ENCODE assay signal across 9 cellular contexts in genomic region chr2:125471963-125472362, GRCh38.
DNase-seq lines count a peak whose midpoint lies in the region; ATAC-seq and TF ChIP-seq lines count a peak whose summit lies in the region.
"Had no signal": no experiment of that assay in that cellular context is flagged by ENCODE, and none has a peak within 500 bp of the region (broad histone marks: within the 10 kb centered on the region; RNA-seq: fewer than 3 reads in every experiment).

No MANE protein-coding gene starts in this region.

- TF ChIP-seq POLR2A in NB4 (IDR thresholded peaks at IDR 0.05; ENCODE audit: extremely low read depth, insufficient read length) = no peak

- H3K4me3 Mint-ChIP-seq in Calu3 (ENCODE audit: low read depth, unreplicated experiment) = no peak overlapping the region
- no peak overlapping the region for H3K4me3 Mint-ChIP-seq in CD4-positive, alpha-beta memory T cell

- peak; percentile 19 for DNase-seq in BE2C
- DNase-seq in NB4 (ENCODE audit: low read depth) = peak; percentile 23
- DNase-seq in hepatic stellate cell (ENCODE audit: low spot score) = peak; percentile 42
- no peak for DNase-seq in Calu3
- DNase-seq in CD4-positive, alpha-beta memory T cell = no peak
- DNase-seq in inferior parietal cortex (ENCODE audit: extremely low spot score) = no peak
- DNase-seq: activated T-cell treated with anti-CD3 and anti-CD28 coated beads for 4 hours had no signal

- CTCF ChIA-PET in Calu3 (lab: Charles Lee) = interaction anchor here (0.6 kb wide), 1 partner anchor 347 kb away, joined by 6 read pairs; no protein-coding TSS in a partner anchor
- CTCF ChIA-PET in CD4-positive, alpha-beta memory T cell (lab: Charles Lee; ENCODE audit: partially characterized antibody) = no interaction called here

- no peaks in the 10 kb centered on the region for H3K36me3 Mint-ChIP-seq in Calu3 (ENCODE audit: insufficient read depth, unreplicated experiment)
- peaks cover 0 to 5% of the 10 kb centered on the region in 2 donors for H3K36me3 Mint-ChIP-seq in CD4-positive, alpha-beta memory T cell

- no peaks in the 10 kb centered on the region for H3K4me1 Mint-ChIP-seq in Calu3 (ENCODE audit: low read depth, unreplicated experiment)
- no peaks in the 10 kb centered on the region for H3K4me1 Mint-ChIP-seq in CD4-positive, alpha-beta memory T cell

- ATAC-seq in GM19372 (IDR thresholded peaks at IDR 0.05; ENCODE audit: low read depth, unreplicated experiment) (peak; percentile 89), GM21723 (IDR thresholded peaks at IDR 0.05; ENCODE audit: unreplicated experiment) (no peak)

- no peaks in the 10 kb centered on the region for H3K27me3 ChIP-seq in BE2C
- no peaks in the 10 kb centered on the region for H3K27me3 ChIP-seq in CD4-positive, alpha-beta memory T cell (ENCODE audit: insufficient read depth, low read length)

- no peaks in the 10 kb centered on the region for H3K9me3 ChIP-seq in BE2C
- H3K9me3 ChIP-seq in CD4-positive, alpha-beta memory T cell (ENCODE audit: control insufficient read depth in 1 of 2, low read length in 2 of 2) = no peaks in the 10 kb centered on the region

- no peaks in the 10 kb centered on the region for H3K4me1 ChIP-seq in BE2C
- no peaks in the 10 kb centered on the region for H3K4me1 ChIP-seq in CD4-positive, alpha-beta memory T cell (ENCODE audit: insufficient read depth, low read length)

- no peak overlapping the region for H3K27ac ChIP-seq in CD4-positive, alpha-beta memory T cell (ENCODE audit: low read depth, low read length)

- TF ChIP-seq CTCF in BE2C (IDR thresholded peaks at IDR 0.05; ENCODE audit: low read depth, low read length) (peak; percentile 35), NB4 (IDR thresholded peaks at IDR 0.05; ENCODE audit: low read depth, low read length) (peak; percentile 27), Calu3 (IDR thresholded peaks at IDR 0.05; ENCODE audit: unreplicated experiment) (no peak)

- no peaks in the 10 kb centered on the region for H3K27me3 Mint-ChIP-seq in Calu3 (ENCODE audit: unreplicated experiment)
- H3K27me3 Mint-ChIP-seq in CD4-positive, alpha-beta memory T cell = no peaks in the 10 kb centered on the region

- POLR2A ChIA-PET in CD4-positive, alpha-beta memory T cell (lab: Charles Lee; ENCODE audit: partially characterized antibody) = no interaction called here

- no peaks in the 10 kb centered on the region for H3K36me3 ChIP-seq in BE2C
- no peaks in the 10 kb centered on the region for H3K36me3 ChIP-seq in CD4-positive, alpha-beta memory T cell (ENCODE audit: insufficient read depth, low read length)

- no TSS peak for BruUV-seq in Calu3 (replicated peaks; lab: Mats Ljungman, UMichigan)

- H3K9me3 Mint-ChIP-seq in Calu3 (ENCODE audit: low read depth, unreplicated experiment) = peaks cover 20% of the 10 kb centered on the region
- H3K9me3 Mint-ChIP-seq in CD4-positive, alpha-beta memory T cell = peaks cover 0 to 30% (median 15%) of the 10 kb centered on the region in 8 donors

- intact Hi-C loops in Calu3 (cut with micrococcal nuclease; ENCODE audit: unreplicated experiment) = no loop called here
- intact Hi-C loops in CD4-positive, alpha-beta memory T cell (cut with micrococcal nuclease) = no loop called here

- H3K4me3 ChIP-seq in BE2C (ENCODE audit: low read depth, low read length) (no peak overlapping the region), NB4 (ENCODE audit: low read depth, low read length) (no peak overlapping the region)
- H3K4me3 ChIP-seq in CD4-positive, alpha-beta memory T cell (ENCODE audit: low read length in 2 of 2) = no peak overlapping the region

- no peak overlapping the region for H3K27ac Mint-ChIP-seq in Calu3 (ENCODE audit: unreplicated experiment)
- no peak overlapping the region for H3K27ac Mint-ChIP-seq in CD4-positive, alpha-beta memory T cell

Comparison
In these comparisons a context has a peak if more than half of its experiments do, and no peak if none do; other contexts are left out.
1. DNase-seq: peak in BE2C (single experiment), NB4 (single experiment) and hepatic stellate cell (single experiment); none in Calu3 (single experiment), CD4-positive, alpha-beta memory T cell (0 of 5) and inferior parietal cortex (single experiment).